Comparison of ENCODE assay signal across 8 cellular contexts in the genomic region with DNA sequence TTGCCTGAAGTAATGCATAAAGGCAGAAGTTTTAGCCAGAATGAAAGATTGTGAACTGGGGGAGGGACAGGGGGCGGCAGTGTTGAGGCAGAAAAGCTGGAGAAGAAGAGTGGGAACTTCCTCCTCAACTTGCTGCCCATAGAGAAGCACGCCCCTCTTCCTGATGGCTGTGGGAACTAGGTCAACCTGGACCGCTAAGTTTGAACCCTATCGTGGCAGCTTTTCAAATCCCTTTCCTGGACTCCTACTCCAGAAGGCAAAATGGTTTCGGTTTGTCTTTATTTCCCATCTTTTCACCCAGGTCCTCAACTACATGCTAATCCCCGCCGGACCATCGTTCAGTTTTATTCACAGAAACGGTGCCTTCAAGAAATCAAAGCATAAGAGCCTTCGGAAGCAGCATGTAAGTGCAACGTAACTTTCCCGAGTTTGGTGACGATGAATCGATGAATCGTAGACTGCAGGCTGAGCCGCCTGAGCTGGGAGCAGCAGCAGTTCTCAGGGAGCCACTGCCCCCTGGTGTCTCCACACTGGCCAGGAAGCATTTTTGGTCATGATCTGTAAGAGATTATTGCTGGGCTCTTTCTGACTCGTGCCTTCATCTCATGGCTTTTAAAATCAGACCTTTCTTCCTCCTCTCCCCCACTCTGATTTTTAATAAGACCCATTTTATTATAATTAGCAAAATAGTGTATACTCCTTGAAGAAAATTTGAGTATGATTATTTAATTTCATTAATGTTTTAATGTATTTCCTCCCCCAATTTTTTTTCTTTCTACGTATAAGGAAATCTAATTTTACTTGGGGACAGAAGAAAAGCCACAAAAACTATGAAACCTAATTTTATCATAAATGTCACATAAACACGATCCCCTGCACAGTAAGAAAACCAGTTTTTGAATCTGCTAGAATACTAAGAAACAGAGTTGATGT. TPM values are rescaled to one million over a fixed set of nuclear protein-coding genes. Genes with fewer than 3 reads are reported as not detected.
DNase-seq lines count a peak whose midpoint lies in the region; ATAC-seq, FAIRE-seq and TF ChIP-seq lines count a peak whose summit lies in the region.

No MANE protein-coding gene starts in this region.

- intact Hi-C loops in endothelial cell of umbilical vein (cut with micrococcal nuclease) = loop anchor here (1.0 kb wide), 6 partner anchors 132 to 375 kb away; partner anchors contain the start of gene ARL9

- H4K20me1 ChIP-seq in endothelial cell of umbilical vein (replicated peaks; ENCODE audit: control insufficient read depth, extremely low read depth, insufficient read depth, low read length) = no peaks in the 10 kb centered on the region

- TF ChIP-seq POLR2A in endothelial cell of umbilical vein (IDR thresholded peaks at IDR 0.05; ENCODE audit: low read depth, low read length) = no peak

- no peaks in the 10 kb centered on the region for H3K9me1 ChIP-seq in endothelial cell of umbilical vein (replicated peaks; ENCODE audit: control insufficient read depth, extremely low read depth, insufficient read depth, low read length)

- H3K4me1 ChIP-seq in NT2/D1 (ENCODE audit: insufficient read depth, insufficient read length) (no peaks in the 10 kb centered on the region), endothelial cell of umbilical vein (ENCODE audit: control insufficient read depth, extremely low read depth, insufficient read depth, low read length) (no peaks in the 10 kb centered on the region)

- H3K36me3 ChIP-seq in NT2/D1 (ENCODE audit: insufficient read depth, insufficient read length, low read length) (no peaks in the 10 kb centered on the region), endothelial cell of umbilical vein (ENCODE audit: control insufficient read depth in 2 of 2, extremely low read depth in 1 of 2, insufficient read depth in 2 of 2, low read length in 2 of 2) (no peaks in the 10 kb centered on the region)

- TF ChIP-seq CTCF in endothelial cell of umbilical vein (IDR thresholded peaks at IDR 0.05; ENCODE audit: extremely low read depth in 1 of 2, insufficient read depth in 1 of 2, low read depth in 1 of 2, low read length in 2 of 2) = peak; percentile 86 to 94

- no TSS peak for BruUV-seq in endothelial cell of umbilical vein (replicated peaks; lab: Mats Ljungman, UMichigan)

- H3K9ac ChIP-seq in NT2/D1 (ENCODE audit: insufficient read length, low read depth) (peak overlapping the region; percentile 54), endothelial cell of umbilical vein (replicated peaks; ENCODE audit: extremely low read depth, insufficient read depth, low read length) (peak overlapping the region; percentile 87)

- CTCF ChIA-PET in endothelial cell of umbilical vein (lab: Charles Lee) = interaction anchor here (0.6 to 4.1 kb wide), 37 partner anchors 10 to 669 kb away, joined by 3 to 121 read pairs (median 4); partner anchors contain the start of gene ARL9

- H3K4me3 ChIP-seq in NT2/D1 (ENCODE audit: insufficient read length, low read depth) (peak overlapping the region; percentile 38), endothelial cell of umbilical vein (replicated peaks in 1 of 3; ENCODE audit: insufficient read depth in 1 of 3, low read depth in 1 of 3, low read length in 3 of 3) (peak overlapping the region; percentile 54 to 99 (median 92))

- DNase-seq in COLO829 (ENCODE audit: low spot score) = peak; percentile 63
- peak; percentile 83 for DNase-seq in HT1080 (ENCODE audit: low read depth)
- peak; percentile 60 for DNase-seq in NT2/D1 (ENCODE audit: low read depth, low spot score)
- DNase-seq in activated CD8-positive, alpha-beta memory T cell treated with anti-CD3 and anti-CD28 coated beads, Interleukin-2, amount 50 U/mL, for 24 hours (ENCODE audit: extremely low read depth) = peak; percentile 61
- peak; percentile 87 for DNase-seq in endothelial cell of umbilical vein (ENCODE audit: low read depth, low spot score)
- DNase-seq in middle frontal gyrus (ENCODE audit: extremely low spot score, low spot score) = peak; percentile 71
- DNase-seq in stimulated activated CD8-positive, alpha-beta memory T cell treated with anti-CD3 and anti-CD28 coated beads, Interleukin-2, amount 100 ng/mL, for 1 hour (ENCODE audit: low read depth in 2 of 2) = peak; percentile 66

- dilution Hi-C loops in endothelial cell of umbilical vein (cut with MboI; ENCODE audit: extremely low pct_ligation_motif_present, low sequenced_read_pairs) = no loop called here

- POLR2A ChIA-PET in endothelial cell of umbilical vein (lab: Charles Lee) = interaction anchor here (0.6 kb wide), 1 partner anchor 199 kb away, joined by 7 read pairs; no protein-coding TSS in a partner anchor

- peak overlapping the region; percentile 49 for H3K27ac ChIP-seq in endothelial cell of umbilical vein (ENCODE audit: insufficient read depth, low read depth, low read length)

- peak; percentile 87 for FAIRE-seq in endothelial cell of umbilical vein (lab: Jason Lieb, UNC)

- peak; percentile 95 for ATAC-seq in GM21360 (IDR thresholded peaks at IDR 0.05; ENCODE audit: unreplicated experiment)

- H3K27me3 ChIP-seq in NT2/D1 (ENCODE audit: insufficient read depth, insufficient read length) (no peaks in the 10 kb centered on the region), endothelial cell of umbilical vein (ENCODE audit: control insufficient read depth in 2 of 2, insufficient read depth in 2 of 2, low read length in 2 of 2) (no peaks in the 10 kb centered on the region)

- H3K9me3 ChIP-seq in NT2/D1 (ENCODE audit: insufficient read depth, low read length) (no peaks in the 10 kb centered on the region), endothelial cell of umbilical vein (replicated peaks; ENCODE audit: control insufficient read depth, insufficient read depth, low read length) (no peaks in the 10 kb centered on the region)

- H2AFZ ChIP-seq in endothelial cell of umbilical vein (ENCODE audit: low read depth, low read length) = peak overlapping the region; percentile 100

- no peaks in the 10 kb centered on the region for H3K79me2 ChIP-seq in endothelial cell of umbilical vein (ENCODE audit: control insufficient read depth, insufficient read depth, low read length)

- peak overlapping the region; percentile 92 for H3K4me2 ChIP-seq in endothelial cell of umbilical vein (ENCODE audit: insufficient read depth, low read length)

TF ChIP-seq in endothelial cell of umbilical vein, 7 proteins besides CTCF, POLR2A, EP300 and RAD21:
- TF ChIP-seq MAX (IDR thresholded peaks at IDR 0.05; ENCODE audit: insufficient read depth, insufficient read length) (no peak), MYC (IDR thresholded peaks at IDR 0.05; ENCODE audit: low read depth, low read length) (no peak), FOS (IDR thresholded peaks at IDR 0.05; ENCODE audit: borderline replicate concordance, insufficient read depth, low read length) (no peak), JUN (IDR thresholded peaks at IDR 0.05; ENCODE audit: borderline replicate concordance, insufficient read depth, insufficient read length, low read depth) (no peak), POLR2AphosphoS5 (IDR thresholded peaks at IDR 0.05; ENCODE audit: insufficient read depth, low read depth, low read length) (no peak), GATA2 (IDR thresholded peaks at IDR 0.05; ENCODE audit: insufficient read depth, insufficient read length, low read depth, low read length) (no peak)

RNA-seq across cellular contexts. Expression of gene SPINK2, which starts 21.4 kb away (rescaled TPM):
- total RNA-seq in HT1080 (2014; rRNA removed; shearing (Covaris generic)) = not detected in 2 replicates
- polyA plus RNA-seq in HT1080 (2015; cell fraction: cytosol; rRNA removed) = not detected in 2 replicates
- polyA plus RNA-seq in HT1080 (2015; cell fraction: nucleus; rRNA removed) = not detected in 2 replicates
- total RNA-seq in endothelial cell of umbilical vein = 0.71 TPM in 1 of 2 replicates, not detected in the other
- 0.22 TPM in 1 of 2 replicates, not detected in the other for polyA plus RNA-seq in endothelial cell of umbilical vein
- not detected in 2 replicates for polyA plus RNA-seq in endothelial cell of umbilical vein (2011; cell fraction: cytosol; rRNA removed)
- polyA plus RNA-seq in endothelial cell of umbilical vein (2011; cell fraction: nucleus; rRNA removed) = not detected in 2 replicates
- polyA plus RNA-seq in endothelial cell of umbilical vein (2012) = not detected in 2 replicates
- not detected in 2 replicates for polyA minus RNA-seq in endothelial cell of umbilical vein
- not detected for polyA minus RNA-seq in endothelial cell of umbilical vein (2011; cell fraction: cytosol; rRNA and poly(A)+ RNA removed)
- not detected in 2 replicates for polyA minus RNA-seq in endothelial cell of umbilical vein (2011; cell fraction: nucleus; rRNA and poly(A)+ RNA removed)

Comparison
In these comparisons a context has a peak if more than half of its experiments do, and no peak if none do; other contexts are left out.
1. Peak in every context shown above with its lines: DNase-seq, ATAC-seq, H3K4me3 ChIP-seq and H3K27ac ChIP-seq.